Comparison of ENCODE assay signal across 15 cellular contexts in genomic region chr9:111712369-111712768, GRCh38. TPM values are rescaled to one million over a fixed set of nuclear protein-coding genes. Genes with fewer than 3 reads are reported as not detected.
DNase-seq lines count a peak whose midpoint lies in the region; ATAC-seq and TF ChIP-seq lines count a peak whose summit lies in the region.
"Had no signal": no experiment of that assay in that cellular context is flagged by ENCODE, and none has a peak within 500 bp of the region (broad histone marks: within the 10 kb centered on the region; RNA-seq: fewer than 3 reads in every experiment).

No MANE protein-coding gene starts in this region.

- H3K79me2 ChIP-seq in H9 (ENCODE audit: insufficient read depth, low read length) = no peaks in the 10 kb centered on the region

- H3K9me3 ChIP-seq in H9 (ENCODE audit: control insufficient read depth, low read depth, low read length) = no peaks in the 10 kb centered on the region
- no peaks in the 10 kb centered on the region for H3K9me3 ChIP-seq in endodermal cell (ENCODE audit: control insufficient read depth, low read length)
- no peaks in the 10 kb centered on the region for H3K9me3 ChIP-seq in left lung
- H3K9me3 ChIP-seq: BLaER1 treated with 17β-estradiol and CSF1 and Interleukin-3, amounts not matched to agents 10 nM and 100 nM had no signal

- H3K23me2 ChIP-seq in H9 (ENCODE audit: insufficient read length, low read depth, low read length, poor library complexity, severe bottlenecking) = no peaks in the 10 kb centered on the region

- H3K27me3 Mint-ChIP-seq in H9 (ENCODE audit: low read depth) (no peaks in the 10 kb centered on the region), endodermal cell (ENCODE audit: insufficient read depth) (no peaks in the 10 kb centered on the region), mesothelial cell of epicardium (ENCODE audit: low read depth) (no peaks in the 10 kb centered on the region)
- H3K27me3 Mint-ChIP-seq: B cell had no signal

- H3K56ac ChIP-seq in H9 (ENCODE audit: insufficient read length, low read depth, low read length) = no peak overlapping the region

- no peaks in the 10 kb centered on the region for H4K20me1 ChIP-seq in H9 (ENCODE audit: control insufficient read depth, insufficient read depth, insufficient read length)
- H4K20me1 ChIP-seq: BLaER1 treated with 17β-estradiol and CSF1 and Interleukin-3, amounts not matched to agents 10 nM and 100 nM had no signal

- no peak overlapping the region for H3K4me2 ChIP-seq in H9 (ENCODE audit: insufficient read depth, insufficient read length, low read length)
- H3K4me2 ChIP-seq: BLaER1 treated with 17β-estradiol and CSF1 and Interleukin-3, amounts not matched to agents 10 nM and 100 nM had no signal

- no peak overlapping the region for H2AFZ ChIP-seq in H9 (ENCODE audit: low read length)

- H3K4me1 Mint-ChIP-seq in H9 = peaks cover 4% of the 10 kb centered on the region in 2 experiments; a peak in 3 of 4 replicates
- no peaks in the 10 kb centered on the region for H3K4me1 Mint-ChIP-seq in endodermal cell
- H3K4me1 Mint-ChIP-seq in mesothelial cell of epicardium = no peaks in the 10 kb centered on the region
- H3K4me1 Mint-ChIP-seq: B cell had no signal

- no peak overlapping the region for H2BK120ac ChIP-seq in H9 (ENCODE audit: low read depth, low read length, poor library complexity, severe bottlenecking)

- H3K79me1 ChIP-seq in H9 (ENCODE audit: insufficient read depth, low read depth, low read length, poor library complexity, severe bottlenecking) = no peaks in the 10 kb centered on the region

- H2BK12ac ChIP-seq in H9 (ENCODE audit: insufficient read length, low read depth, low read length) = no peak overlapping the region

- no peak overlapping the region for H3K4me3 ChIP-seq in endodermal cell (ENCODE audit: low read length)
- no peak overlapping the region for H3K4me3 ChIP-seq in left lung
- H3K4me3 ChIP-seq: BLaER1 treated with 17β-estradiol and CSF1 and Interleukin-3, amounts not matched to agents 10 nM and 100 nM had no signal

- H3T11ph ChIP-seq in H9 (ENCODE audit: low read length) = no peak overlapping the region

- H3K9ac ChIP-seq in H9 (ENCODE audit: extremely low read depth, insufficient read length, low read length) (no peak overlapping the region), endodermal cell (ENCODE audit: extremely low read depth, low read length, poor library complexity, severe bottlenecking) (no peak overlapping the region)
- H3K9ac ChIP-seq: BLaER1 treated with 17β-estradiol and CSF1 and Interleukin-3, amounts not matched to agents 10 nM and 100 nM had no signal

- no peak overlapping the region for H2BK20ac ChIP-seq in H9 (ENCODE audit: low read depth, low read length, poor library complexity, severe bottlenecking)

- no CpG with 5 or more reads among the region's 3 CpGs for WGBS in H9 (ENCODE audit: extremely low coverage, insufficient read length, low lambda C conversion rate)
- WGBS in endodermal cell (ENCODE audit: insufficient coverage in 1 of 2, insufficient read length in 1 of 2), 2 experiments = 79 to 88% methylated on average over 3 of the region's 3 CpGs

- TF ChIP-seq CTCF in H9 (conservative IDR thresholded peaks at IDR 0.05) = peak; percentile 37
- TF ChIP-seq CTCF in endodermal cell (conservative IDR thresholded peaks at IDR 0.05) = peak; percentile 29
- TF ChIP-seq CTCF in left lung (IDR thresholded peaks at IDR 0.05) = no peak
- TF ChIP-seq CTCF in mesothelial cell of epicardium (IDR thresholded peaks at IDR 0.05; ENCODE audit: unreplicated experiment) = no peak

- DNase-seq in H9 (no peak), endodermal cell (no peak), iPS-NIHi11 (ENCODE audit: low spot score) (peak; percentile 5), SIG-M5 (lab: John Stamatoyannopoulos, UW) (no peak), left lung (no peak), mesothelial cell of epicardium (ENCODE audit: low spot score in 2 of 2, unreplicated experiment in 2 of 2) (no peak)
- DNase-seq: Calu3; CD8-positive, alpha-beta T cell; DMS79 treated with DMSO at 0.1 percent for 48 hours; GF-D8; HFFc6; IMR-90 had no signal

- no peak overlapping the region for H3K27ac Mint-ChIP-seq in H9
- no peak overlapping the region for H3K27ac Mint-ChIP-seq in endodermal cell
- H3K27ac Mint-ChIP-seq in mesothelial cell of epicardium = no peak overlapping the region
- H3K27ac Mint-ChIP-seq: B cell; CD8-positive, alpha-beta T cell; HFFc6 had no signal

- no peaks in the 10 kb centered on the region for H3K27me3 ChIP-seq in H9 (ENCODE audit: insufficient read depth, low read length)
- H3K27me3 ChIP-seq in endodermal cell (ENCODE audit: control insufficient read depth, insufficient read depth, low read length, poor library complexity, severe bottlenecking) = no peaks in the 10 kb centered on the region
- no peaks in the 10 kb centered on the region for H3K27me3 ChIP-seq in left lung
- H3K27me3 ChIP-seq: BLaER1 treated with 17β-estradiol and CSF1 and Interleukin-3, amounts not matched to agents 10 nM and 100 nM had no signal

- no peak for ATAC-seq in left lung
- ATAC-seq: CD8-positive, alpha-beta T cell; HCT116 had no signal

- H2BK5ac ChIP-seq in H9 (ENCODE audit: insufficient read length, low read length) = no peak overlapping the region

- H2AK5ac ChIP-seq in H9 (ENCODE audit: insufficient read length, low read length) = no peak overlapping the region

- H3K4me3 Mint-ChIP-seq in H9 (no peak overlapping the region), endodermal cell (no peak overlapping the region), mesothelial cell of epicardium (no peak overlapping the region)
- H3K4me3 Mint-ChIP-seq: B cell; CD8-positive, alpha-beta T cell; HFFc6 had no signal

- H3K27ac ChIP-seq in H9 (ENCODE audit: insufficient read length, low read depth, low read length) (no peak overlapping the region), endodermal cell (ENCODE audit: low read depth, low read length) (no peak overlapping the region), left lung (no peak overlapping the region)
- H3K27ac ChIP-seq: BLaER1 treated with 17β-estradiol and CSF1 and Interleukin-3, amounts not matched to agents 10 nM and 100 nM had no signal

- H3K4me1 ChIP-seq in H9 (ENCODE audit: insufficient read depth, low read length) = no peaks in the 10 kb centered on the region
- H3K4me1 ChIP-seq in endodermal cell (ENCODE audit: control insufficient read depth, insufficient read depth, low read length) = no peaks in the 10 kb centered on the region
- no peaks in the 10 kb centered on the region for H3K4me1 ChIP-seq in left lung
- H3K4me1 ChIP-seq: BLaER1 treated with 17β-estradiol and CSF1 and Interleukin-3, amounts not matched to agents 10 nM and 100 nM had no signal

- H3K36me3 ChIP-seq in endodermal cell (ENCODE audit: control insufficient read depth, insufficient read depth, low read length) = no peaks in the 10 kb centered on the region
- H3K36me3 ChIP-seq in left lung = no peaks in the 10 kb centered on the region

- no peak overlapping the region for H4K91ac ChIP-seq in H9 (ENCODE audit: insufficient read length, low read depth, low read length)

- no peaks in the 10 kb centered on the region for H3K36me3 Mint-ChIP-seq in H9 (ENCODE audit: insufficient read depth in 1 of 3, low read depth in 3 of 3)
- no peaks in the 10 kb centered on the region for H3K36me3 Mint-ChIP-seq in endodermal cell (ENCODE audit: low read depth)
- no peaks in the 10 kb centered on the region for H3K36me3 Mint-ChIP-seq in mesothelial cell of epicardium
- H3K36me3 Mint-ChIP-seq: CD8-positive, alpha-beta T cell had no signal

- H4K5ac ChIP-seq in H9 (ENCODE audit: insufficient read length, low read depth, low read length) = no peak overlapping the region

- H3K4ac ChIP-seq in H9 (ENCODE audit: low read depth, low read length) = no peak overlapping the region

- no peak overlapping the region for H3K23ac ChIP-seq in H9 (ENCODE audit: insufficient read length, low read depth, low read length)

- no peak overlapping the region for H4K8ac ChIP-seq in H9 (replicated peaks; ENCODE audit: insufficient read length, low read depth, low read length)

- intact Hi-C loops in left lung (cut with DNase I) = no loop called here

- H3K14ac ChIP-seq in H9 (ENCODE audit: insufficient read depth, low read length) = no peak overlapping the region

- no peak overlapping the region for H3K18ac ChIP-seq in H9 (ENCODE audit: insufficient read length, low read depth, low read length)

- H3K9me3 Mint-ChIP-seq in H9 (no peaks in the 10 kb centered on the region), endodermal cell (no peaks in the 10 kb centered on the region), mesothelial cell of epicardium (no peaks in the 10 kb centered on the region)
- H3K9me3 Mint-ChIP-seq: CD8-positive, alpha-beta T cell; HFFc6 had no signal

- H2BK15ac ChIP-seq in H9 (ENCODE audit: low read depth, low read length) = no peak overlapping the region

RNA-seq across cellular contexts. Expression of gene GNG10, which starts 51.0 kb away (rescaled TPM):
- 31.0 and 33.4 TPM in 2 replicates for total RNA-seq in H9 (2021)
- 10 to 100 TPM; 27.7 to 39.7 TPM for total RNA-seq in endodermal cell
- 41.3 TPM for polyA plus RNA-seq in endodermal cell (2013, experiment 1 of 2)
- polyA plus RNA-seq in endodermal cell (2013, experiment 2 of 2) = 42.2 TPM
- 10 to 100 TPM; 46.3 to 56.9 TPM for total RNA-seq in left lung
- total RNA-seq in mesothelial cell of epicardium = 22.4 to 25.2 TPM (median 23.9 TPM) in 3 replicates

Comparison
In these comparisons a context has a peak if more than half of its experiments do, and no peak if none do; other contexts are left out.
1. CTCF ChIP-seq: peak in H9 (single experiment) and endodermal cell (single experiment); none in left lung (0 of 2) and mesothelial cell of epicardium (single experiment).